8 cellular contexts compared by ENCODE assay signal in genomic region chr9:93096131-93096802, GRCh38. TPM values are rescaled to one million over a fixed set of nuclear protein-coding genes. Genes with fewer than 3 reads are reported as not detected.
A peak's percentile ranks its signal among the peaks of the same experiment; 100 is the strongest.
DNase-seq lines count a peak whose midpoint lies in the region; ATAC-seq, FAIRE-seq and TF ChIP-seq lines count a peak whose summit lies in the region.

CARD19 (plus strand) TSS chr9:93096217; CDS start chr9:93096346, 129 bp downstream.

- FAIRE-seq in RCC 7860 (lab: Jason Lieb, UNC): no peak

- ATAC-seq in HG03280 (IDR thresholded peaks at IDR 0.05; ENCODE audit: unreplicated experiment): peak; percentile 8

- H3K4me3 ChIP-seq in AG10803 (ENCODE audit: low read length): peak within 1 kb of the TSS; percentile 77

- no peaks in the 10 kb centered on the region for H3K27me3 ChIP-seq in layer of hippocampus (ENCODE audit: control insufficient read depth, insufficient read depth, low read length)

- DNase-seq in AG10803 (ENCODE audit: low read depth) (peak; percentile 41), cerebellar cortex (ENCODE audit: low spot score) (peak; percentile 42), RCC 7860 (ENCODE audit: low spot score) (no peak)
- peak; percentile 45 for DNase-seq in stimulated activated CD4-positive, alpha-beta T cell treated with anti-CD3 and anti-CD28 coated beads, Interleukin-1b, Interleukin-23, amount 100 ng/mL, for 48 hours

- H3K27ac ChIP-seq in layer of hippocampus (ENCODE audit: low read depth, low read length): peak within 1 kb of the TSS; percentile 93

- intact Hi-C loops in T-helper 1 cell treated with Interleukin-12 subunit alpha and Interleukin-12 subunit beta and Interleukin-4 antibody, amounts not matched to agents 30 ng/mL and 1 ng/mL, for 36 hours (cut with micrococcal nuclease): loop anchor here (1.0 to 5.0 kb wide), 8 partner anchors 13 to 936 kb away; partner anchors contain the start of genes FAM120AOS, IPPK and ZNF484

- in situ Hi-C loops in GM18951 (cut with MboI; ENCODE audit: low sequenced_read_pairs, unreplicated experiment): no loop called here

- no peak for TF ChIP-seq CTCF in AG10803 (conservative IDR thresholded peaks at IDR 0.05; ENCODE audit: low read length)

- peak; percentile 73 for TF ChIP-seq POLR2A in GM18951 (IDR thresholded peaks at IDR 0.05; ENCODE audit: extremely low read depth, insufficient read depth, insufficient read length)

RNA-seq across cellular contexts. Expression of gene CARD19, which starts in this region (rescaled TPM):
- 61.1 and 68.4 TPM in 2 replicates for total RNA-seq in T-helper 1 cell treated with Interleukin-12 subunit alpha and Interleukin-12 subunit beta and Interleukin-4 antibody, amounts not matched to agents 30 ng/mL and 1 ng/mL, for 36 hours
